22 cellular contexts compared by ENCODE assay signal in genomic region chr18:74489631-74490030, GRCh38. TPM values are rescaled to one million over a fixed set of nuclear protein-coding genes. Genes with fewer than 3 reads are reported as not detected.
DNase-seq lines count a peak whose midpoint lies in the region; ATAC-seq and TF ChIP-seq lines count a peak whose summit lies in the region.
"Had no signal": no experiment of that assay in that cellular context is flagged by ENCODE, and none has a peak within 500 bp of the region (broad histone marks: within the 10 kb centered on the region; RNA-seq: fewer than 3 reads in every experiment).

No MANE protein-coding gene starts in this region.

- peaks cover 19% of the 10 kb centered on the region for H3K4me1 Mint-ChIP-seq in activated naive CD4-positive, alpha-beta T cell treated with anti-CD3 and anti-CD28 coated beads, Interleukin-2, amount 10 ng/mL, durations not matched to agents 7 days and 5 days
- peaks cover 15% of the 10 kb centered on the region for H3K4me1 Mint-ChIP-seq in activated naive CD4-positive, alpha-beta T cell treated with anti-CD3 and anti-CD28 coated beads for 36 hours (ENCODE audit: low read depth)

- no peaks in the 10 kb centered on the region for H3K4me1 ChIP-seq in adipocyte (ENCODE audit: control insufficient read depth, insufficient read depth, low read length)
- H3K4me1 ChIP-seq: lower lobe of right lung had no signal

- CTCF ChIA-PET in activated naive CD4-positive, alpha-beta T cell treated with anti-CD3 and anti-CD28 coated beads, Interleukin-2, amount 10 ng/mL, durations not matched to agents 7 days and 5 days (lab: Charles Lee) = no interaction called here
- CTCF ChIA-PET in activated naive CD4-positive, alpha-beta T cell treated with anti-CD3 and anti-CD28 coated beads for 36 hours (lab: Charles Lee) = interaction anchor here (1.0 kb wide), 1 partner anchor 136 kb away, joined by 3 read pairs; no protein-coding TSS in a partner anchor

- no peaks in the 10 kb centered on the region for H3K9me3 Mint-ChIP-seq in activated naive CD4-positive, alpha-beta T cell treated with anti-CD3 and anti-CD28 coated beads, Interleukin-2, amount 10 ng/mL, durations not matched to agents 7 days and 5 days
- H3K9me3 Mint-ChIP-seq in activated naive CD4-positive, alpha-beta T cell treated with anti-CD3 and anti-CD28 coated beads for 36 hours = no peaks in the 10 kb centered on the region
- H3K9me3 Mint-ChIP-seq: activated CD4-positive, alpha-beta T cell treated with anti-CD3 and anti-CD28 coated beads, Interleukin-2, amount 10 ng/mL, durations not matched to agents 7 days and 5 days; activated naive CD4-positive, alpha-beta T cell treated with anti-CD3 and anti-CD28 coated beads, Interleukin-2, amount 50 U/mL, for 72 hours; central memory CD8-positive, alpha-beta T cell; naive B cell; stimulated activated memory B cell treated with anti-CD40 and anti-IgM and Interleukin-4, amounts not matched to agents 10 μg/mL and 1 μg/mL and 100 μg/mL, for 72 hours; type B pancreatic cell had no signal

- no peak overlapping the region for H3K4me3 Mint-ChIP-seq in activated naive CD4-positive, alpha-beta T cell treated with anti-CD3 and anti-CD28 coated beads, Interleukin-2, amount 10 ng/mL, durations not matched to agents 7 days and 5 days
- no peak overlapping the region for H3K4me3 Mint-ChIP-seq in activated naive CD4-positive, alpha-beta T cell treated with anti-CD3 and anti-CD28 coated beads for 36 hours
- H3K4me3 Mint-ChIP-seq: activated CD4-positive, alpha-beta T cell treated with anti-CD3 and anti-CD28 coated beads, Interleukin-2, amount 10 ng/mL, durations not matched to agents 7 days and 5 days; central memory CD8-positive, alpha-beta T cell; endodermal cell; naive B cell; stimulated activated memory B cell treated with anti-CD40 and anti-IgM and Interleukin-4, amounts not matched to agents 10 μg/mL and 1 μg/mL and 100 μg/mL, for 72 hours; type B pancreatic cell had no signal

- TF ChIP-seq CTCF in foreskin fibroblast (IDR thresholded peaks at IDR 0.05; ENCODE audit: low read depth, low read length) = no peak

- H3K36me3 ChIP-seq in adipocyte (ENCODE audit: control insufficient read depth, insufficient read depth, low read length, severe bottlenecking) = no peaks in the 10 kb centered on the region
- H3K36me3 ChIP-seq: lower lobe of right lung had no signal

- no peak for ATAC-seq in HG02763 (IDR thresholded peaks at IDR 0.05; ENCODE audit: unreplicated experiment)
- ATAC-seq: activated naive CD4-positive, alpha-beta T cell treated with anti-CD3 and anti-CD28 coated beads, Interleukin-2, amount 50 U/mL, for 72 hours; lower lobe of right lung; stimulated activated memory B cell treated with anti-CD40 and anti-IgM and Interleukin-4, amounts not matched to agents 10 μg/mL and 1 μg/mL and 100 μg/mL, for 72 hours had no signal

- peaks cover 5% of the 10 kb centered on the region for H3K9me3 ChIP-seq in adipocyte (ENCODE audit: control insufficient read depth, low read length)
- H3K9me3 ChIP-seq: lower lobe of right lung had no signal

- no peaks in the 10 kb centered on the region for H3K36me3 Mint-ChIP-seq in activated naive CD4-positive, alpha-beta T cell treated with anti-CD3 and anti-CD28 coated beads, Interleukin-2, amount 10 ng/mL, durations not matched to agents 7 days and 5 days
- H3K36me3 Mint-ChIP-seq in activated naive CD4-positive, alpha-beta T cell treated with anti-CD3 and anti-CD28 coated beads for 36 hours (ENCODE audit: low read depth) = no peaks in the 10 kb centered on the region
- H3K36me3 Mint-ChIP-seq: activated naive CD4-positive, alpha-beta T cell treated with anti-CD3 and anti-CD28 coated beads, Interleukin-2, amount 50 U/mL, for 72 hours; naive B cell; stimulated activated memory B cell treated with anti-CD40 and anti-IgM and Interleukin-4, amounts not matched to agents 10 μg/mL and 1 μg/mL and 100 μg/mL, for 72 hours; type B pancreatic cell had no signal

- H3K27me3 ChIP-seq in adipocyte (replicated peaks; ENCODE audit: control insufficient read depth, insufficient read depth, low read length) = peaks cover 17% of the 10 kb centered on the region

- H3K27me3 Mint-ChIP-seq in activated naive CD4-positive, alpha-beta T cell treated with anti-CD3 and anti-CD28 coated beads, Interleukin-2, amount 10 ng/mL, durations not matched to agents 7 days and 5 days = peaks cover 37% of the 10 kb centered on the region
- no peaks in the 10 kb centered on the region for H3K27me3 Mint-ChIP-seq in activated naive CD4-positive, alpha-beta T cell treated with anti-CD3 and anti-CD28 coated beads for 36 hours (ENCODE audit: low read depth)
- H3K27me3 Mint-ChIP-seq: central memory CD8-positive, alpha-beta T cell had no signal

- H3K4me3 ChIP-seq in adipocyte (ENCODE audit: low read length) (no peak overlapping the region), foreskin fibroblast (ENCODE audit: low read depth in 1 of 2, low read length in 2 of 2) (peak overlapping the region; percentile 5 to 10)
- H3K4me3 ChIP-seq: lower lobe of right lung had no signal

- no peak overlapping the region for H3K9ac ChIP-seq in adipocyte (ENCODE audit: low read length)

- intact Hi-C loops in activated naive CD4-positive, alpha-beta T cell treated with anti-CD3 and anti-CD28 coated beads for 36 hours (cut with micrococcal nuclease) = loop anchor here (10.0 kb wide), 2 partner anchors 755 to 1885 kb away; no protein-coding TSS in a partner anchor

- H3K27ac Mint-ChIP-seq in activated naive CD4-positive, alpha-beta T cell treated with anti-CD3 and anti-CD28 coated beads, Interleukin-2, amount 10 ng/mL, durations not matched to agents 7 days and 5 days = no peak overlapping the region
- no peak overlapping the region for H3K27ac Mint-ChIP-seq in activated naive CD4-positive, alpha-beta T cell treated with anti-CD3 and anti-CD28 coated beads for 36 hours
- H3K27ac Mint-ChIP-seq: activated CD4-positive, alpha-beta T cell treated with anti-CD3 and anti-CD28 coated beads, Interleukin-2, amount 10 ng/mL, durations not matched to agents 7 days and 5 days; activated naive CD4-positive, alpha-beta T cell treated with anti-CD3 and anti-CD28 coated beads, Interleukin-2, amount 50 U/mL, for 72 hours; endodermal cell; naive B cell; stimulated activated memory B cell treated with anti-CD40 and anti-IgM and Interleukin-4, amounts not matched to agents 10 μg/mL and 1 μg/mL and 100 μg/mL, for 72 hours; type B pancreatic cell had no signal

- peak; percentile 1 for DNase-seq in activated naive CD4-positive, alpha-beta T cell treated with anti-CD3 and anti-CD28 coated beads, Interleukin-2, amount 10 ng/mL, durations not matched to agents 7 days and 5 days
- no peak for DNase-seq in activated naive CD4-positive, alpha-beta T cell treated with anti-CD3 and anti-CD28 coated beads for 36 hours
- DNase-seq in adipocyte (ENCODE audit: low read depth) (peak; percentile 25), foreskin fibroblast (peak in 1 of 2 donors; percentile 49), SW 1271 (lab: John Stamatoyannopoulos, UW) (no peak), DMS 273 treated with DMSO at 0.1 percent for 48 hours (lab: John Stamatoyannopoulos, UW) (no peak), AML-193 (lab: John Stamatoyannopoulos, UW) (no peak)
- DNase-seq: activated CD4-positive, alpha-beta T cell treated with anti-CD3 and anti-CD28 coated beads, Interleukin-2, amount 10 ng/mL, durations not matched to agents 7 days and 5 days; endodermal cell; Karpas-422; lower lobe of right lung; naive B cell; NCI-H1417 treated with DMSO at 0.1 percent for 48 hours; posterior cingulate gyrus had no signal

RNA-seq across cellular contexts. Expression of gene CNDP2, which starts 6.5 kb away (rescaled TPM):
- 100 to 1,000 TPM; 101 to 107 TPM for total RNA-seq in activated naive CD4-positive, alpha-beta T cell treated with anti-CD3 and anti-CD28 coated beads for 36 hours

RNA-seq across cellular contexts. Expression of gene DIPK1C, which starts 32.5 kb away (rescaled TPM):
- total RNA-seq in activated naive CD4-positive, alpha-beta T cell treated with anti-CD3 and anti-CD28 coated beads for 36 hours = not detected
- total RNA-seq: A673; activated CD4-positive, alpha-beta T cell treated with anti-CD3 and anti-CD28 coated beads, Interleukin-2, amount 10 ng/mL, durations not matched to agents 7 days and 5 days; activated naive CD4-positive, alpha-beta T cell treated with anti-CD3 and anti-CD28 coated beads, Interleukin-2, amount 50 U/mL, for 72 hours; H1; lower lobe of right lung; OCI-LY7 had no signal

RNA-seq across cellular contexts. Expression of gene CNDP1, which starts 44.7 kb away (rescaled TPM):
- total RNA-seq in activated naive CD4-positive, alpha-beta T cell treated with anti-CD3 and anti-CD28 coated beads for 36 hours = not detected
- total RNA-seq: A673; activated CD4-positive, alpha-beta T cell treated with anti-CD3 and anti-CD28 coated beads, Interleukin-2, amount 10 ng/mL, durations not matched to agents 7 days and 5 days; H1; lower lobe of right lung; OCI-LY7 had no signal

Comparison
In these comparisons a context has a peak if more than half of its experiments do, and no peak if none do; other contexts are left out.
1. DNase-seq: peak in activated naive CD4-positive, alpha-beta T cell treated with anti-CD3 and anti-CD28 coated beads, Interleukin-2, amount 10 ng/mL, durations not matched to agents 7 days and 5 days (single experiment) and adipocyte (single experiment); none in activated naive CD4-positive, alpha-beta T cell treated with anti-CD3 and anti-CD28 coated beads for 36 hours (single experiment), SW 1271 (0 of 2), DMS 273 treated with DMSO at 0.1 percent for 48 hours (single experiment) and AML-193 (0 of 2).